ENCODE assay signal across 22 cellular contexts in the genomic region with DNA sequence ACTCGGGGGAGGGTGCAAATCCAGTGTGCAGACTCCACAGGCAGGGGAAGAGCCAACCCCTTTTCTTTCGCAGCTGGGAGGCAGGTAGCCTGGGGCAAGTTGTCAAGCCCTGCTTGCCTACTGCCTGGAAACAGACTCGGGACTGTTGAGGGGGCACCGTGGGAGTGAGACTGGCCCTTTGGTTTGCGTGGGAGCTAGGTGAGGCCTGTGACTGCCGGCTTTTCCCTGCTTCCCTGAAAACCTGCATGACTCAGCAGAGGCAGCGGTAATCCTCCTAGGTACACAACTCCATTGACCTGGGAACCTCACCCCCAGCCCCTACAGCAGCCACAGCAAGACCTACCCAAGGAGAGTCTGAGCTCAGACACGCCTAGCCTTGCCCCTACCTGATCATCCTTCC.
DNase-seq lines count a peak whose midpoint lies in the region; ATAC-seq and TF ChIP-seq lines count a peak whose summit lies in the region.
"Had no signal": no experiment of that assay in that cellular context is flagged by ENCODE, and none has a peak within 500 bp of the region (broad histone marks: within the 10 kb centered on the region; RNA-seq: fewer than 3 reads in every experiment).

No MANE protein-coding gene starts in this region.

- DNase-seq in DMS53 (lab: John Stamatoyannopoulos, UW) (peak; percentile 38), DMS53 treated with DMSO at 0.1 percent for 48 hours (lab: John Stamatoyannopoulos, UW; ENCODE audit: unreplicated experiment) (no peak), GM23338 (ENCODE audit: low spot score) (no peak), posterior vena cava (ENCODE audit: low spot score) (peak; percentile 37), SK-N-DZ (ENCODE audit: low spot score) (no peak)
- no peak for DNase-seq in central memory CD4-positive, alpha-beta T cell
- DNase-seq: AML-193; C1 segment of cervical spinal cord; CD4-positive, alpha-beta memory T cell; CD4-positive, CD25-positive, alpha-beta regulatory T cell; CD8-positive, alpha-beta memory T cell; COR-L47; DMS 273 treated with DMSO at 0.1 percent for 48 hours; DMS153; DMS79; DND-41; EL; GF-D8 had no signal

- peaks cover 6% of the 10 kb centered on the region; the same call in 1 of the 2 replicates for H3K9me2 ChIP-seq in GM23338 (ENCODE audit: insufficient read depth)

- TF ChIP-seq CTCF in GM23338 (conservative IDR thresholded peaks at IDR 0.05; ENCODE audit: low read depth in 2 of 2): no peak

- H3K36me3 Mint-ChIP-seq in GM23338 (ENCODE audit: low read depth): peaks cover 11% of the 10 kb centered on the region
- H3K36me3 Mint-ChIP-seq: CD14-positive monocyte; CD4-positive, alpha-beta memory T cell; CD4-positive, CD25-positive, alpha-beta regulatory T cell; CD8-positive, alpha-beta memory T cell had no signal

- no peaks in the 10 kb centered on the region for H3F3A ChIP-seq in GM23338 (replicated peaks; ENCODE audit: low read depth)

- no peaks in the 10 kb centered on the region for H3K79me2 ChIP-seq in GM23338 (replicated peaks; ENCODE audit: insufficient read depth)

- H3K27me3 Mint-ChIP-seq in GM23338 (ENCODE audit: insufficient read depth, low read depth, poor library complexity): peaks cover 4% of the 10 kb centered on the region
- H3K27me3 Mint-ChIP-seq: CD4-positive, CD25-positive, alpha-beta regulatory T cell had no signal

- no peak overlapping the region for H3K4me3 ChIP-seq in GM23338
- H3K4me3 ChIP-seq: A549 had no signal

- H3K4me3 Mint-ChIP-seq in GM23338: no peak overlapping the region
- H3K4me3 Mint-ChIP-seq: B cell; CD14-positive monocyte; CD4-positive, alpha-beta memory T cell; CD4-positive, CD25-positive, alpha-beta regulatory T cell; CD8-positive, alpha-beta memory T cell had no signal

- H3K9me3 Mint-ChIP-seq in GM23338: peaks cover 20% of the 10 kb centered on the region

- H2AFZ ChIP-seq in GM23338: no peak overlapping the region

- H3K4me1 Mint-ChIP-seq in GM23338: peaks cover 3% of the 10 kb centered on the region; the same call in 1 of the 3 replicates
- H3K4me1 Mint-ChIP-seq: CD14-positive monocyte; CD4-positive, CD25-positive, alpha-beta regulatory T cell; CD8-positive, alpha-beta memory T cell had no signal

- H3K27ac Mint-ChIP-seq in GM23338: peak overlapping the region; percentile 73; the same call in 1 of the 2 replicates
- H3K27ac Mint-ChIP-seq: B cell; CD4-positive, alpha-beta memory T cell; CD4-positive, CD25-positive, alpha-beta regulatory T cell; CD8-positive, alpha-beta memory T cell had no signal

- ATAC-seq in GM23338: no peak
- ATAC-seq: A549 had no signal

- H3K27me3 ChIP-seq in GM23338 (ENCODE audit: insufficient read depth): no peaks in the 10 kb centered on the region

- intact Hi-C loops in posterior vena cava (cut with DNase I): loop anchor here in 1 of 2 donors (1.0 kb wide), 1 partner anchor 25 kb away; no protein-coding TSS in a partner anchor

- H3K27ac ChIP-seq in GM23338 (ENCODE audit: low read depth): no peak overlapping the region
- H3K27ac ChIP-seq: 22Rv1, A549 had no signal

- H4K20me1 ChIP-seq in GM23338 (replicated peaks; ENCODE audit: insufficient read depth): no peaks in the 10 kb centered on the region

- H3K4me1 ChIP-seq in GM23338 (ENCODE audit: insufficient read depth): no peaks in the 10 kb centered on the region
- H3K4me1 ChIP-seq: A549 had no signal

- H3K36me3 ChIP-seq in GM23338 (ENCODE audit: insufficient read depth): no peaks in the 10 kb centered on the region

- H3K4me2 ChIP-seq in GM23338: no peak overlapping the region
- H3K4me2 ChIP-seq: A549 had no signal

TF ChIP-seq in GM23338, 12 proteins besides CTCF, POLR2A, EP300 and RAD21:
- TF ChIP-seq, protein P1, sequence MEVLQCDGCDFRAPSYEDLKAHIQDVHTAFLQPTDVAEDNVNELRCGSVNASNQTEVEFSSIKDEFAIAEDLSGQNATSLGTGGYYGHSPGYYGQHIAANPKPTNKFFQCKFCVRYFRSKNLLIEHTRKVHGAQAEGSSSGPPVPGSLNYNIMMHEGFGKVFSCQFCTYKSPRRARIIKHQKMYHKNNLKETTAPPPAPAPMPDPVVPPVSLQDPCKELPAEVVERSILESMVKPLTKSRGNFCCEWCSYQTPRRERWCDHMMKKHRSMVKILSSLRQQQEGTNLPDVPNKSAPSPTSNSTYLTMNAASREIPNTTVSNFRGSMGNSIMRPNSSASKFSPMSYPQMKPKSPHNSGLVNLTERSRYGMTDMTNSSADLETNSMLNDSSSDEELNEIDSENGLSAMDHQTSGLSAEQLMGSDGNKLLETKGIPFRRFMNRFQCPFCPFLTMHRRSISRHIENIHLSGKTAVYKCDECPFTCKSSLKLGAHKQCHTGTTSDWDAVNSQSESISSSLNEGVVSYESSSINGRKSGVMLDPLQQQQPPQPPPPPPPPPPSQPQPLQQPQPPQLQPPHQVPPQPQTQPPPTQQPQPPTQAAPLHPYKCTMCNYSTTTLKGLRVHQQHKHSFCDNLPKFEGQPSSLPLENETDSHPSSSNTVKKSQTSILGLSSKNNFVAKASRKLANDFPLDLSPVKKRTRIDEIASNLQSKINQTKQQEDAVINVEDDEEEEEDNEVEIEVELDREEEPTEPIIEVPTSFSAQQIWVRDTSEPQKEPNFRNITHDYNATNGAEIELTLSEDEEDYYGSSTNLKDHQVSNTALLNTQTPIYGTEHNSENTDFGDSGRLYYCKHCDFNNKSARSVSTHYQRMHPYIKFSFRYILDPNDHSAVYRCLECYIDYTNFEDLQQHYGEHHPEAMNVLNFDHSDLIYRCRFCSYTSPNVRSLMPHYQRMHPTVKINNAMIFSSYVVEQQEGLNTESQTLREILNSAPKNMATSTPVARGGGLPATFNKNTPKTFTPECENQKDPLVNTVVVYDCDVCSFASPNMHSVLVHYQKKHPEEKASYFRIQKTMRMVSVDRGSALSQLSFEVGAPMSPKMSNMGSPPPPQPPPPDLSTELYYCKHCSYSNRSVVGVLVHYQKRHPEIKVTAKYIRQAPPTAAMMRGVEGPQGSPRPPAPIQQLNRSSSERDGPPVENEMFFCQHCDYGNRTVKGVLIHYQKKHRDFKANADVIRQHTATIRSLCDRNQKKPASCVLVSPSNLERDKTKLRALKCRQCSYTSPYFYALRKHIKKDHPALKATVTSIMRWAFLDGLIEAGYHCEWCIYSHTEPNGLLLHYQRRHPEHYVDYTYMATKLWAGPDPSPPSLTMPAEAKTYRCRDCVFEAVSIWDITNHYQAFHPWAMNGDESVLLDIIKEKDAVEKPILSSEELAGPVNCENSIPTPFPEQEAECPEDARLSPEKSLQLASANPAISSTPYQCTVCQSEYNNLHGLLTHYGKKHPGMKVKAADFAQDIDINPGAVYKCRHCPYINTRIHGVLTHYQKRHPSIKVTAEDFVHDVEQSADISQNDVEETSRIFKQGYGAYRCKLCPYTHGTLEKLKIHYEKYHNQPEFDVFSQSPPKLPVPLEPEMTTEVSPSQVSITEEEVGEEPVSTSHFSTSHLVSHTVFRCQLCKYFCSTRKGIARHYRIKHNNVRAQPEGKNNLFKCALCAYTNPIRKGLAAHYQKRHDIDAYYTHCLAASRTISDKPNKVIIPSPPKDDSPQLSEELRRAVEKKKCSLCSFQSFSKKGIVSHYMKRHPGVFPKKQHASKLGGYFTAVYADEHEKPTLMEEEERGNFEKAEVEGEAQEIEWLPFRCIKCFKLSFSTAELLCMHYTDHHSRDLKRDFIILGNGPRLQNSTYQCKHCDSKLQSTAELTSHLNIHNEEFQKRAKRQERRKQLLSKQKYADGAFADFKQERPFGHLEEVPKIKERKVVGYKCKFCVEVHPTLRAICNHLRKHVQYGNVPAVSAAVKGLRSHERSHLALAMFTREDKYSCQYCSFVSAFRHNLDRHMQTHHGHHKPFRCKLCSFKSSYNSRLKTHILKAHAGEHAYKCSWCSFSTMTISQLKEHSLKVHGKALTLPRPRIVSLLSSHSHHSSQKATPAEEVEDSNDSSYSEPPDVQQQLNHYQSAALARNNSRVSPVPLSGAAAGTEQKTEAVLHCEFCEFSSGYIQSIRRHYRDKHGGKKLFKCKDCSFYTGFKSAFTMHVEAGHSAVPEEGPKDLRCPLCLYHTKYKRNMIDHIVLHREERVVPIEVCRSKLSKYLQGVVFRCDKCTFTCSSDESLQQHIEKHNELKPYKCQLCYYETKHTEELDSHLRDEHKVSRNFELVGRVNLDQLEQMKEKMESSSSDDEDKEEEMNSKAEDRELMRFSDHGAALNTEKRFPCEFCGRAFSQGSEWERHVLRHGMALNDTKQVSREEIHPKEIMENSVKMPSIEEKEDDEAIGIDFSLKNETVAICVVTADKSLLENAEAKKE (CRISPR knock-in tag; IDR thresholded peaks at IDR 0.05): no peak

Comparison
In these comparisons a context has a peak if more than half of its experiments do, and no peak if none do; other contexts are left out.
1. DNase-seq: peak in DMS53 (single experiment) and posterior vena cava (single experiment); none in DMS53 treated with DMSO at 0.1 percent for 48 hours (single experiment), GM23338 (single experiment), SK-N-DZ (single experiment) and central memory CD4-positive, alpha-beta T cell (single experiment).